In genomic region chr1:195686764-195687163, GRCh38 we compare ENCODE assay signal across 9 cellular contexts.
"Had no signal": no experiment of that assay in that cellular context is flagged by ENCODE, and none has a peak within 500 bp of the region (broad histone marks: within the 10 kb centered on the region; RNA-seq: fewer than 3 reads in every experiment).

No MANE protein-coding gene starts in this region.

- H3K4me1 ChIP-seq: HAP-1 had no signal

- DNase-seq: GOT3, H7, HFFc6, IMR-90, KG1 had no signal

- H3K4me3 Mint-ChIP-seq: HFFc6 had no signal

- FAIRE-seq: HTR-8/SVneo, K562 had no signal

- H3K9me3 ChIP-seq: HAP-1 had no signal

- ATAC-seq: HCT116, K562 had no signal

- H3K36me3 ChIP-seq: HAP-1 had no signal

- H3K9me3 Mint-ChIP-seq: HFFc6 had no signal

- H3K27ac Mint-ChIP-seq: HFFc6 had no signal

- H3K4me3 ChIP-seq: HAP-1, K562 had no signal
